ENCODE assay signal across 19 cellular contexts in genomic region chr11:73205666-73206343, GRCh38.
DNase-seq lines count a peak whose midpoint lies in the region; ATAC-seq and TF ChIP-seq lines count a peak whose summit lies in the region.
"Had no signal": no experiment of that assay in that cellular context is flagged by ENCODE, and none has a peak within 500 bp of the region (broad histone marks: within the 10 kb centered on the region; RNA-seq: fewer than 3 reads in every experiment).

No MANE protein-coding gene starts in this region.

- no peaks in the 10 kb centered on the region for H3K9me3 ChIP-seq in neutrophil
- H3K9me3 ChIP-seq: lower lobe of right lung, stomach had no signal

- peak overlapping the region in 1 of 2 experiments; percentile 51 for H3K4me3 ChIP-seq in neutrophil (ENCODE audit: low read depth in 1 of 2, low read length in 1 of 2)
- H3K4me3 ChIP-seq: lower lobe of right lung, stomach had no signal

- DNase-seq in DMS 273 (lab: John Stamatoyannopoulos, UW; ENCODE audit: unreplicated experiment) = peak; percentile 84
- DNase-seq in NCI-H82 (lab: John Stamatoyannopoulos, UW) = peak; percentile 95
- peak; percentile 94 for DNase-seq in amniotic epithelial cell (ENCODE audit: low read depth)
- DNase-seq in NCI-H748 treated with DMSO at 0.1 percent for 48 hours (lab: John Stamatoyannopoulos, UW) = no peak
- no peak for DNase-seq in NCI-H2029 treated with DMSO at 0.1 percent for 48 hours (lab: John Stamatoyannopoulos, UW)
- DNase-seq: activated CD4-positive, CD25-positive, alpha-beta regulatory T cell; activated effector memory CD4-positive, alpha-beta T cell treated with anti-CD3 and anti-CD28 coated beads, Interleukin-2, amount 50 U/mL, for 16 hours; anterior cingulate cortex; foreskin melanocyte; GOT3; lower lobe of right lung; natural killer cell; NCI-H1436; stomach; T-helper 2 cell had no signal

- ATAC-seq in HG03571 (IDR thresholded peaks at IDR 0.05; ENCODE audit: unreplicated experiment) (no peak), GM18868 (IDR thresholded peaks at IDR 0.05; ENCODE audit: unreplicated experiment) (no peak)
- ATAC-seq: lower lobe of right lung, natural killer cell had no signal

- no peak for TF ChIP-seq CTCF in neutrophil (IDR thresholded peaks at IDR 0.05)

- H3K4me1 ChIP-seq in neutrophil (ENCODE audit: control insufficient read depth in 1 of 2, insufficient read depth in 1 of 2, low read depth in 1 of 2, low read length in 1 of 2) = peaks cover 68 to 72% of the 10 kb centered on the region in 2 experiments
- H3K4me1 ChIP-seq: stomach had no signal

- no peaks in the 10 kb centered on the region for H3K36me3 ChIP-seq in neutrophil
- H3K36me3 ChIP-seq: lower lobe of right lung, stomach had no signal

- no peaks in the 10 kb centered on the region for H3K27me3 ChIP-seq in neutrophil
- H3K27me3 ChIP-seq: stomach had no signal

- H3K27ac ChIP-seq in neutrophil = peak overlapping the region; percentile 93
- H3K27ac ChIP-seq: KMS-11, lower lobe of right lung, stomach had no signal

Comparison
In these comparisons a context has a peak if more than half of its experiments do, and no peak if none do; other contexts are left out.
1. DNase-seq: peak in DMS 273 (single experiment), NCI-H82 (single experiment) and amniotic epithelial cell (single experiment); none in NCI-H748 treated with DMSO at 0.1 percent for 48 hours (single experiment) and NCI-H2029 treated with DMSO at 0.1 percent for 48 hours (single experiment).